In genomic region chr15:45521596-45522167, GRCh38 we compare ENCODE assay signal across 8 cellular contexts. TPM values are rescaled to one million over a fixed set of nuclear protein-coding genes. Genes with fewer than 3 reads are reported as not detected.
DNase-seq lines count a peak whose midpoint lies in the region; ATAC-seq, FAIRE-seq and TF ChIP-seq lines count a peak whose summit lies in the region.

No MANE protein-coding gene starts in this region.

- ATAC-seq in A549, result peak; percentile 9 to 42; a peak in 3 of 6 replicates
- ATAC-seq in GM18511 (IDR thresholded peaks at IDR 0.05; ENCODE audit: unreplicated experiment), result peak; percentile 36
- ATAC-seq in stimulated activated naive CD8-positive, alpha-beta T cell treated with anti-CD3 and anti-CD28 coated beads, Interleukin-15, amount 100 ng/mL, for 72 hours, result no peak
- no peak for ATAC-seq in GM18870 (IDR thresholded peaks at IDR 0.05; ENCODE audit: unreplicated experiment)

- peaks cover 27 to 48% of the 10 kb centered on the region in 2 donors for H3K4me1 Mint-ChIP-seq in immature natural killer cell
- peaks cover 20% of the 10 kb centered on the region for H3K4me1 Mint-ChIP-seq in stimulated activated naive CD8-positive, alpha-beta T cell treated with anti-CD3 and anti-CD28 coated beads, Interleukin-15, amount 100 ng/mL, for 72 hours

- H4K20me1 ChIP-seq in Karpas-422 (ENCODE audit: insufficient read depth, low read depth, low read length), result no peaks in the 10 kb centered on the region

- no peaks in the 10 kb centered on the region for H3K36me3 ChIP-seq in Karpas-422 (ENCODE audit: insufficient read depth, low read length)

- H3K9me2 ChIP-seq in Karpas-422 (replicated peaks; ENCODE audit: insufficient read depth, low read length), result no peaks in the 10 kb centered on the region

- H3K9me3 ChIP-seq in A549, result no peaks in the 10 kb centered on the region
- no peaks in the 10 kb centered on the region for H3K9me3 ChIP-seq in Karpas-422 (ENCODE audit: low read length)

- peaks cover 5 to 14% (median 5%) of the 10 kb centered on the region in 3 donors for H3K36me3 Mint-ChIP-seq in immature natural killer cell

- no peak for TF ChIP-seq RAD21 in A549 (conservative IDR thresholded peaks at IDR 0.05 in 1 of 2, IDR thresholded peaks at IDR 0.05 in 1 of 2)

- peaks cover 0 to 9% (median 5%) of the 10 kb centered on the region in 3 donors for H3K27me3 Mint-ChIP-seq in immature natural killer cell (ENCODE audit: low read depth in 3 of 3)
- peaks cover 9% of the 10 kb centered on the region for H3K27me3 Mint-ChIP-seq in stimulated activated naive CD8-positive, alpha-beta T cell treated with anti-CD3 and anti-CD28 coated beads, Interleukin-15, amount 100 ng/mL, for 72 hours

- H2AFZ ChIP-seq in Karpas-422 (ENCODE audit: low read length), result peak overlapping the region; percentile 23; the same call in 1 of the 2 replicates

- no peak for TF ChIP-seq EP300 in A549 (IDR thresholded peaks at IDR 0.05)

- 43% methylated on average over 10 of the region's 15 CpGs for WGBS in A549 (ENCODE audit: missing lambda C conversion rate)

- CTCF ChIA-PET in A549 (lab: Yijun Ruan, JAX), result interaction anchor here (0.7 to 1.8 kb wide), 2 partner anchors 52 to 92 kb away, joined by 3 to 5 read pairs; no protein-coding TSS in a partner anchor

- POLR2A ChIA-PET in A549 (lab: Yijun Ruan, JAX), result no interaction called here

- H3K4me3 ChIP-seq in A549 (peak overlapping the region; percentile 80), Karpas-422 (ENCODE audit: low read length) (peak overlapping the region; percentile 47; the same call in 1 of the 2 replicates)

- peaks cover 8% of the 10 kb centered on the region for H3K4me1 ChIP-seq in A549
- H3K4me1 ChIP-seq in Karpas-422 (ENCODE audit: low read length), result peaks cover 11% of the 10 kb centered on the region

- TF ChIP-seq CTCF in A549 (IDR thresholded peaks at IDR 0.05), result no peak

- TF ChIP-seq POLR2A in A549 (IDR thresholded peaks at IDR 0.05; ENCODE audit: low read length), result no peak

- no peaks in the 10 kb centered on the region; the same call in 1 of the 2 replicates for H3K27me3 ChIP-seq in Karpas-422 (ENCODE audit: low read length)

- no peaks in the 10 kb centered on the region for H3K9me3 Mint-ChIP-seq in immature natural killer cell
- H3K9me3 Mint-ChIP-seq in stimulated activated naive CD8-positive, alpha-beta T cell treated with anti-CD3 and anti-CD28 coated beads, Interleukin-15, amount 100 ng/mL, for 72 hours, result no peaks in the 10 kb centered on the region

- H3K27ac ChIP-seq in A549, result peak overlapping the region; percentile 80 to 91
- H3K27ac ChIP-seq in Karpas-422 (ENCODE audit: low read length), result no peak overlapping the region
- H3K27ac ChIP-seq in angular gyrus (ENCODE audit: low read depth, low read length), result peak overlapping the region; percentile 66

- H3K79me2 ChIP-seq in Karpas-422 (ENCODE audit: low read length), result no peaks in the 10 kb centered on the region

- peak overlapping the region; percentile 82 to 94 (median 90) for H3K27ac Mint-ChIP-seq in immature natural killer cell
- H3K27ac Mint-ChIP-seq in stimulated activated naive CD8-positive, alpha-beta T cell treated with anti-CD3 and anti-CD28 coated beads, Interleukin-15, amount 100 ng/mL, for 72 hours, result peak overlapping the region; percentile 64 to 80

- DNase-seq in A549 (ENCODE audit: low read depth in 1 of 2, low spot score in 1 of 2), result peak in 1 of 2 experiments; percentile 6
- no peak for DNase-seq in Karpas-422
- peak in 1 of 3 donors; percentile 7 for DNase-seq in immature natural killer cell
- DNase-seq in stimulated activated naive CD8-positive, alpha-beta T cell treated with anti-CD3 and anti-CD28 coated beads, Interleukin-15, amount 100 ng/mL, for 72 hours, result no peak
- no peak for DNase-seq in stimulated activated CD4-positive, alpha-beta T cell treated with anti-CD3 and anti-CD28 coated beads, Interleukin-1b, Interleukin-23, amount 100 ng/mL, for 48 hours

- no peak overlapping the region for H3K9ac ChIP-seq in Karpas-422 (ENCODE audit: low read length)

- H3K4me2 ChIP-seq in A549 (peak overlapping the region; percentile 97), Karpas-422 (ENCODE audit: low read depth, low read length, poor library complexity, severe bottlenecking) (peak overlapping the region; percentile 66)

- FAIRE-seq in A549 (lab: Jason Lieb, UNC), result no peak

- H3K4me3 Mint-ChIP-seq in immature natural killer cell, result peak overlapping the region; percentile 92 to 97 (median 94)
- H3K4me3 Mint-ChIP-seq in stimulated activated naive CD8-positive, alpha-beta T cell treated with anti-CD3 and anti-CD28 coated beads, Interleukin-15, amount 100 ng/mL, for 72 hours, result peak overlapping the region; percentile 86 to 92

TF ChIP-seq in A549, 52 proteins besides CTCF, POLR2A, EP300 and RAD21:
- TF ChIP-seq RFX5 (IDR thresholded peaks at IDR 0.05), result no peak
- TF ChIP-seq, protein P1, sequence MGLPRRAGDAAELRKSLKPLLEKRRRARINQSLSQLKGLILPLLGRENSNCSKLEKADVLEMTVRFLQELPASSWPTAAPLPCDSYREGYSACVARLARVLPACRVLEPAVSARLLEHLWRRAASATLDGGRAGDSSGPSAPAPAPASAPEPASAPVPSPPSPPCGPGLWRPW (IDR thresholded peaks at IDR 0.05), result no peak
- no peak for TF ChIP-seq RNF2 (IDR thresholded peaks at IDR 0.05; ENCODE audit: borderline replicate concordance, low read depth)
- TF ChIP-seq HDAC2 (IDR thresholded peaks at IDR 0.05), result no peak
- no peak for TF ChIP-seq ZFP36 (IDR thresholded peaks at IDR 0.05; ENCODE audit: borderline replicate concordance, partially characterized antibody)
- TF ChIP-seq ZC3H11A (IDR thresholded peaks at IDR 0.05), result no peak
- no peak for TF ChIP-seq HOXA7 (CRISPR knock-in tag; IDR thresholded peaks at IDR 0.05)
- no peak for TF ChIP-seq NR3C1 (IDR thresholded peaks at IDR 0.05)
- no peak for TF ChIP-seq RARB (CRISPR knock-in tag; IDR thresholded peaks at IDR 0.05)
- no peak for TF ChIP-seq E2F6 (IDR thresholded peaks at IDR 0.05; ENCODE audit: borderline replicate concordance, low read depth)
- no peak for TF ChIP-seq TFCP2L1 (CRISPR knock-in tag; IDR thresholded peaks at IDR 0.05)
- no peak for TF ChIP-seq HMGXB4 (CRISPR knock-in tag; IDR thresholded peaks at IDR 0.05; ENCODE audit: borderline replicate concordance)
- no peak for TF ChIP-seq ZSCAN20 (CRISPR knock-in tag; IDR thresholded peaks at IDR 0.05)
- TF ChIP-seq KDM5A (IDR thresholded peaks at IDR 0.05), result no peak
- TF ChIP-seq CBX2 (IDR thresholded peaks at IDR 0.05; ENCODE audit: borderline replicate concordance, low read depth), result no peak
- no peak for TF ChIP-seq POLR2AphosphoS2 (conservative IDR thresholded peaks at IDR 0.05; ENCODE audit: low read length)
- TF ChIP-seq MYC (IDR thresholded peaks at IDR 0.05; ENCODE audit: borderline replicate concordance, low read length), result no peak

RNA-seq across cellular contexts. Expression of gene SLC30A4, which starts 0.9 kb away (rescaled TPM):
- polyA plus RNA-seq in A549 (2011; rRNA removed) (3.1 and 3.8 TPM in 2 replicates), A549 (2017; fragmentation: RNase III; extraction: RNeasy Plus Mini Kit Qiagen cat#74134 plus additional on column Dnase treatment) (2.1 to 2.7 TPM (median 2.2 TPM) in 3 replicates), immature natural killer cell (1 to 10 TPM; 2.9 to 6.4 (median 4.0) TPM)
- 1.3 and 1.4 TPM in 2 replicates for polyA plus RNA-seq in A549 (2012; cell fraction: cytosol; rRNA removed)
- 0.35 and 0.65 TPM in 2 replicates for polyA plus RNA-seq in A549 (2012; cell fraction: nucleus; rRNA removed)
- 6.2 and 6.3 TPM in 2 replicates for polyA minus RNA-seq in A549 (2011; rRNA and poly(A)+ RNA removed)
- not detected in 2 replicates for total RNA-seq in Karpas-422 (2014; rRNA removed; shearing (Covaris generic); ENCODE audit: low replicate concordance)

Comparison
In these comparisons a context has a peak if more than half of its experiments do, and no peak if none do; other contexts are left out.
1. ATAC-seq: peak in A549 (2 of 2) and GM18511 (single experiment); none in stimulated activated naive CD8-positive, alpha-beta T cell treated with anti-CD3 and anti-CD28 coated beads, Interleukin-15, amount 100 ng/mL, for 72 hours (single experiment) and GM18870 (single experiment).